27 cellular contexts compared by ENCODE assay signal in the genomic region with DNA sequence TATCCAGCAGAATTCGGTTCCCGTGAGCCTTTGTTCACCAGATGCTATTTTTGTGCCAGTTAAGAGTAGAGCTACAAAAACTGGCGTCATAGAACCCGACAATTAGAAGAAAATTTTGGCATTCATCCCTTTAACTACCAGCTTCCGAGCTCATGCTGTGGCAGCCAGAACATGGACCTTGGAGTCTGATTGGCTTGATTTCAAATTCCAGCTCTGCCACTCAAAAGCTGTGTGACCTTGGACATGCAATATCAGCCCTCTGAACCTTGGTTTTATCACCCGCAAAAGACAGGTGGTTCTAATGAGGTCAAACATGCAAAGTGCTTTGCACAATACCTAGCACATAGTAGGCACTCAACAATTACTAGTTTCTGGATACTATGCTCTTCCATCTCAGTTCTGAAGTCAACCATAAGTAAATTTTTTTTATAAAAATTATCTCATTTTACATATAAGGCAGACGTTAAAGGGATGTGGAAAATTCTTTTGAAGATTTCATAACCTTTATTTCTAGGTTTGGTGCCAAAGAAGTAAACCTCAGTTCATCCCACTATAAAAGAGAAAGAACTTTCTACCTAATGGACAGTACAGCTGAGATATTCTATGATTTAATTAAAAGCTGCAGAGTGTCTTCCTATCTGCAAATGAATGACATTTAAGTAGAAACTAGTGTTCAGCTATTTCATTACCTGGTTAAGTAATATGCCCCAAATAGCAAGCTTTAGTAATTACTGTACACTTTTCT.
"Had no signal": no experiment of that assay in that cellular context is flagged by ENCODE, and none has a peak within 500 bp of the region (broad histone marks: within the 10 kb centered on the region; RNA-seq: fewer than 3 reads in every experiment).

No MANE protein-coding gene starts in this region.

- H3K27me3 ChIP-seq: gastroesophageal sphincter, neutrophil, ovary, tibial nerve had no signal

- H3K36me3 ChIP-seq: gastroesophageal sphincter, neutrophil, ovary, prostate gland, tibial nerve had no signal

- H3K27ac ChIP-seq: gastroesophageal sphincter, neutrophil, ovary, prostate gland, tibial nerve had no signal

- FAIRE-seq: astrocyte, endothelial cell of umbilical vein had no signal

- H3K4me3 ChIP-seq: gastroesophageal sphincter, ovary, prostate gland, tibial nerve had no signal

- H3K4me1 ChIP-seq: prostate gland, tibial nerve had no signal

- ATAC-seq: gastroesophageal sphincter, T-helper 17 cell had no signal

- DNase-seq: activated CD4-positive, alpha-beta memory T cell treated with anti-CD3 and anti-CD28 coated beads for 36 hours; activated CD4-positive, alpha-beta T cell treated with anti-CD3 and anti-CD28 coated beads, Interleukin-2, amount 10 ng/mL, durations not matched to agents 24 days and 14 days; activated CD4-positive, CD25-positive, alpha-beta regulatory T cell treated with anti-CD3 and anti-CD28 coated beads, Interleukin-2, amount 50 U/mL, for 72 hours; activated CD8-positive, alpha-beta memory T cell treated with anti-CD3 and anti-CD28 coated beads, Interleukin-2, amount 50 U/mL, for 4 hours; activated gamma-delta T cell; activated naive CD4-positive, alpha-beta T cell treated with anti-CD3 and anti-CD28 coated beads, Interleukin-2, amount 10 ng/mL, durations not matched to agents 7 days and 5 days; activated naive CD8-positive, alpha-beta T cell treated with anti-CD3 and anti-CD28 coated beads, Interleukin-2, amount 10 ng/mL, durations not matched to agents 7 days and 5 days; activated T-cell treated with anti-CD3 and anti-CD28 coated beads, Interleukin-2, amount 50 U/mL, for 24 hours; amniotic stem cell; central memory CD4-positive, alpha-beta T cell; hypothalamus; immature natural killer cell; kidney glomerular epithelial cell; naive B cell; nephron progenitor cell; ovary; retina; stimulated activated CD4-positive, alpha-beta T cell treated with anti-CD3 and anti-CD28 coated beads, Interleukin-2, amount 100 ng/mL, for 48 hours; stimulated activated naive CD4-positive, alpha-beta T cell treated with Interleukin-2 at 50 U/mL for 16 hours; T-helper 17 cell; T1000 had no signal

- H3K9me3 ChIP-seq: gastroesophageal sphincter, neutrophil, ovary, prostate gland had no signal
